8 cellular contexts compared by ENCODE assay signal in the genomic region with DNA sequence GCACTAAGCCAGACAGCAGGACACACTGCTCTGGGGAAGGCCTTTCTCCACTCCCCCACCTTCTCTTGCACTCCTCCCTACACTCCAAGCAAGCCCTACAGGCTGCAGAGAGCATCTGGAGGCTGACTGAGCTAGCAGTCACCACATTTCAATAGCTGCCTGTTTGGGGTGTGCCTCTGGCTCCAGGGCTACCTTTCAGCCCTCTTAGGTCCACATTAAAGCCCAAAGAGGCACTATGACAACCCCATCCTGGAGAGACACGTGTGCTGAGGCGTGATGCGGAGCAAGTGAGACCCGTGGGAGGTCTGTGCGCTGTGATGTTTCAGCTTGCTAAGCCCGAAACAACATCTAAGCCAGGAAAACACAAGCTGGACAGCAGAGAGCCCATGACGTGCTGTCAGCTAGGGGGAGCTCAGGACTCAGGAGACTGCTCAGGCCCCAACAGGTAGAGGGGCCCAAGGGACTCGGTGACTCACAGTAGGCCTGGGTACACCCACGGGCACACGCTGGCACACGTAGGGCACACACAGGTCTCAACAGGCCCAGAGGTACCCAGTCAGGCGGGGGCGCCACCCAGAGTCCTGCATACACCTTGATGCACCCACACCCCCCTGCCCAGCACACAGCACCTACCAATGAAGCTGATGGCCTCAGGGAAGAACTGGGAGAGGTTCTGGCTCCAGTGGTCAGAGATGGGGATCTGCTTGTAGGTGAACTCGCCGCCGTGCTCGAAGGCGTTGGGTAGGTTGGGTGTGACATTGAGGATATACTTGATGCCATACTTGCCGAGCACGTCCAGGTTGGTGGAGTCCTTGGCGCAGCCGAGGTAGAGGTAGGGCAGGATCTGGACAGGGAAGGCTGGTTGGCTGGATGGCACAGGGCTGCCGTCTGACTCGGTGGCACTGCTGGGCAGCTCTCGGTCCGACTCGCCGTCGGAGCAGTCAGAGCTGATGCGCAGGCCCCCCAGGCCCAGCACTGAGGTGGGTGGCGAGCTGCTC. TPM values are rescaled to one million over a fixed set of nuclear protein-coding genes. Genes with fewer than 3 reads are reported as not detected.
DNase-seq lines count a peak whose midpoint lies in the region; ATAC-seq and TF ChIP-seq lines count a peak whose summit lies in the region.

No MANE protein-coding gene starts in this region.

- peak overlapping the region; percentile 91 for H2AK5ac ChIP-seq in IMR-90 (ENCODE audit: low read depth, low read length)

- peak overlapping the region; percentile 55 for H3K23ac ChIP-seq in IMR-90 (ENCODE audit: low read depth, low read length)

- H3K4me3 ChIP-seq in IMR-90 (ENCODE audit: insufficient read depth, low read depth, low read length) (no peak overlapping the region), sigmoid colon (peak overlapping the region in 2 of 4 donors; percentile 66 to 83)

- peak overlapping the region; percentile 86 for H2AK9ac ChIP-seq in IMR-90 (replicated peaks; ENCODE audit: low read depth, low read length, poor library complexity)

- TF ChIP-seq CTCF in IMR-90 (conservative IDR thresholded peaks at IDR 0.05; ENCODE audit: low read depth, low read length): no peak; the same call in 1 of the 2 replicates
- peak; percentile 94 for TF ChIP-seq CTCF in foreskin keratinocyte (conservative IDR thresholded peaks at IDR 0.05)
- TF ChIP-seq CTCF in sigmoid colon (IDR thresholded peaks at IDR 0.05): no peak

- H2BK5ac ChIP-seq in IMR-90 (ENCODE audit: low read depth, low read length, poor library complexity, severe bottlenecking): peak overlapping the region; percentile 64

- H4K5ac ChIP-seq in IMR-90 (ENCODE audit: low read depth, low read length): peak overlapping the region; percentile 38; the same call in 1 of the 2 replicates

- intact Hi-C loops in IMR-90 (cut with micrococcal nuclease) (loop anchor here (1.0 kb wide), 1 partner anchor 49 kb away; no protein-coding TSS in a partner anchor), sigmoid colon (cut with DNase I) (loop anchor here (2.0 kb wide), 1 partner anchor 69 kb away; no protein-coding TSS in a partner anchor)

- peak overlapping the region; percentile 48; the same call in 1 of the 2 replicates for H3K9ac ChIP-seq in IMR-90 (ENCODE audit: low read depth, low read length)

- H3K4me2 ChIP-seq in IMR-90 (ENCODE audit: low read depth, low read length): peak overlapping the region; percentile 60

- no peaks in the 10 kb centered on the region for H3K27me3 ChIP-seq in IMR-90 (ENCODE audit: control insufficient read depth, insufficient read depth, low read length)
- H3K27me3 ChIP-seq in foreskin keratinocyte: no peaks in the 10 kb centered on the region
- no peaks in the 10 kb centered on the region for H3K27me3 ChIP-seq in sigmoid colon

- TF ChIP-seq EP300 in sigmoid colon (IDR thresholded peaks at IDR 0.05): no peak

- H3K18ac ChIP-seq in IMR-90 (ENCODE audit: low read depth, low read length): no peak overlapping the region

- H3K9me3 ChIP-seq in IMR-90 (ENCODE audit: control insufficient read depth, insufficient read depth, low read length): no peaks in the 10 kb centered on the region
- H3K9me3 ChIP-seq in sigmoid colon: no peaks in the 10 kb centered on the region

- H2BK15ac ChIP-seq in IMR-90 (ENCODE audit: low read depth, low read length): peak overlapping the region; percentile 49; the same call in 2 of the 3 replicates

- CTCF ChIA-PET in IMR-90 (lab: Yijun Ruan, JAX): interaction anchor here (0.6 to 4.1 kb wide), 6 partner anchors 12 to 166 kb away, joined by 3 to 28 read pairs (median 4); no protein-coding TSS in a partner anchor

- H4K20me1 ChIP-seq in IMR-90 (ENCODE audit: insufficient read depth, low read length): peaks cover 11% of the 10 kb centered on the region; the same call in 1 of the 2 replicates

- H3K4ac ChIP-seq in IMR-90 (ENCODE audit: low read depth, low read length): peak overlapping the region; percentile 91

- POLR2A ChIA-PET in IMR-90 (lab: Charles Lee; ENCODE audit: unreplicated experiment): no interaction called here

- H2BK20ac ChIP-seq in IMR-90 (ENCODE audit: low read depth, low read length): peak overlapping the region; percentile 47; the same call in 1 of the 2 replicates

- peaks cover 30% of the 10 kb centered on the region for H3K36me3 ChIP-seq in IMR-90 (ENCODE audit: control insufficient read depth, insufficient read depth, low read length)
- H3K36me3 ChIP-seq in sigmoid colon: peaks cover 7 to 44% (median 20%) of the 10 kb centered on the region in 4 donors

- H2AFZ ChIP-seq in IMR-90 (replicated peaks; ENCODE audit: low read length, poor library complexity): peak overlapping the region; percentile 84

- TF ChIP-seq POLR2A in IMR-90 (IDR thresholded peaks at IDR 0.05; ENCODE audit: low read depth, low read length) (no peak), sigmoid colon (IDR thresholded peaks at IDR 0.05) (no peak)

- H4K91ac ChIP-seq in IMR-90 (ENCODE audit: insufficient read depth, low read depth, low read length): peak overlapping the region; percentile 84

- ATAC-seq in IMR-90 (ENCODE audit: low read depth): no peak
- peak; percentile 64 for ATAC-seq in foreskin keratinocyte
- ATAC-seq in HG02840 (IDR thresholded peaks at IDR 0.05; ENCODE audit: low FRiP score, unreplicated experiment): no peak
- no peak for ATAC-seq in GM19023 (IDR thresholded peaks at IDR 0.05; ENCODE audit: unreplicated experiment)

- DNase-seq in ACHN (peak; percentile 10), IMR-90 (peak; percentile 29), foreskin keratinocyte (peak; percentile 93 to 96), sigmoid colon (no peak), NCI-H1092 (lab: John Stamatoyannopoulos, UW) (no peak)
- DNase-seq in activated T-cell treated with anti-CD3 and anti-CD28 coated beads, Interleukin-2, amount 50 U/mL, for 48 hours: peak; percentile 59 to 66

- BruUV-seq in IMR-90 (replicated peaks; lab: Mats Ljungman, UMichigan): no TSS peak

- in situ Hi-C loops in ACHN (cut with HindIII; ENCODE audit: low pct_ligation_motif_present, low pct_unique_long_range_greater_than_20kb, low sequenced_read_pairs): no loop called here
- in situ Hi-C loops in IMR-90 (cut with MboI; ENCODE audit: low sequenced_read_pairs): no loop called here

- peak overlapping the region; percentile 71; the same call in 1 of the 2 replicates for H3K14ac ChIP-seq in IMR-90 (replicated peaks; ENCODE audit: low read depth, low read length)

- H3K4me1 ChIP-seq in IMR-90 (ENCODE audit: control insufficient read depth, insufficient read depth, low read length): peaks cover 27% of the 10 kb centered on the region
- peaks cover 4% of the 10 kb centered on the region for H3K4me1 ChIP-seq in foreskin keratinocyte
- peaks cover 0 to 52% (median 48%) of the 10 kb centered on the region in 4 donors for H3K4me1 ChIP-seq in sigmoid colon

- WGBS in IMR-90 (ENCODE audit: extremely low coverage in 2 of 2, insufficient read length in 1 of 2), 2 experiments: 78% methylated on average over 13 of the region's 31 CpGs; no CpG with 5 or more reads in 1 of the 2 experiments
- WGBS in sigmoid colon, 2 donors: 80 to 85% methylated on average over 31 of the region's 31 CpGs

- H2BK120ac ChIP-seq in IMR-90 (ENCODE audit: low read depth, low read length): peak overlapping the region; percentile 52

- peaks cover 6 to 70% of the 10 kb centered on the region in 2 experiments; a peak in 3 of 4 replicates for H3K79me1 ChIP-seq in IMR-90 (ENCODE audit: low read depth in 1 of 2, low read length in 2 of 2)

- peak overlapping the region; percentile 70 for H3K27ac ChIP-seq in IMR-90 (ENCODE audit: insufficient read depth, low read length)
- peak overlapping the region; percentile 90 for H3K27ac ChIP-seq in foreskin keratinocyte
- H3K27ac ChIP-seq in sigmoid colon: peak overlapping the region; percentile 83 to 94 (median 88)

- TF ChIP-seq RAD21 in IMR-90 (IDR thresholded peaks at IDR 0.05; ENCODE audit: low read length): peak; percentile 31; the same call in 1 of the 2 replicates

- peak overlapping the region in 1 of 2 experiments; percentile 70; a peak in 3 of 4 replicates for H4K8ac ChIP-seq in IMR-90 (ENCODE audit: low read depth in 2 of 2, low read length in 2 of 2)

- dilution Hi-C loops in IMR-90 (cut with HindIII; ENCODE audit: low sequenced_read_pairs, unreplicated experiment): no loop called here

- H3K9me1 ChIP-seq in IMR-90 (ENCODE audit: insufficient read depth, low read length): peaks cover 14% of the 10 kb centered on the region; the same call in 1 of the 2 replicates

- H3K56ac ChIP-seq in IMR-90 (ENCODE audit: extremely low read depth, insufficient read depth, low read length): 0 out of 2 replicates have a peak overlapping the region, but pooled peaks have one; percentile 12

TF ChIP-seq in IMR-90, 13 proteins besides CTCF, POLR2A, EP300 and RAD21 (continues in another document):
- TF ChIP-seq CEBPB (IDR thresholded peaks at IDR 0.05; ENCODE audit: low read depth, low read length) (no peak), FOS (IDR thresholded peaks at IDR 0.05; ENCODE audit: low read depth, low read length) (no peak), MAZ (IDR thresholded peaks at IDR 0.05; ENCODE audit: borderline replicate concordance, low read depth, low read length) (no peak), SMC3 (IDR thresholded peaks at IDR 0.05; ENCODE audit: low read depth, low read length) (no peak; the same call in 1 of the 2 replicates), NFE2L2 (IDR thresholded peaks at IDR 0.05; ENCODE audit: low read depth, low read length) (no peak), RCOR1 (IDR thresholded peaks at IDR 0.05; ENCODE audit: insufficient replicate concordance, low read length) (no peak), BHLHE40 (IDR thresholded peaks at IDR 0.05; ENCODE audit: low read depth, low read length) (no peak), CHD1 (IDR thresholded peaks at IDR 0.05; ENCODE audit: low read depth, low read length) (no peak), MAFK (IDR thresholded peaks at IDR 0.05; ENCODE audit: low read depth, low read length) (no peak)

RNA-seq across cellular contexts. Expression of a gene that starts 2.8 kb away (rescaled TPM):
- total RNA-seq in IMR-90 (2012; rRNA removed) (9.3 and 9.7 TPM in 2 replicates), foreskin keratinocyte (119 and 131 TPM in 2 replicates), sigmoid colon (1 to 10 TPM; 6.3 to 7.5 (median 7.0) TPM)
- polyA plus RNA-seq in IMR-90 (2012; rRNA removed) (24.0 and 27.8 TPM in 2 replicates), foreskin keratinocyte (107 and 117 TPM in 2 replicates), sigmoid colon (1 to 10 TPM; 3.0 to 7.6 (median 4.2) TPM)
- polyA plus RNA-seq in IMR-90 (2012; cell fraction: cytosol; rRNA removed): 10.9 and 26.7 TPM in 2 replicates
- 8.9 and 16.8 TPM in 2 replicates for polyA plus RNA-seq in IMR-90 (2012; cell fraction: nucleus; rRNA removed; ENCODE audit: low replicate concordance)

RNA-seq across cellular contexts. Expression of a gene that starts 57.9 kb away (rescaled TPM):
- total RNA-seq in IMR-90 (2012; rRNA removed) (1,798 and 2,081 TPM in 2 replicates), foreskin keratinocyte (1,319 and 1,629 TPM in 2 replicates), sigmoid colon (1,000 to 10,000 TPM; 1,247 to 2,632 (median 2,024) TPM)
- polyA plus RNA-seq in IMR-90 (2012; rRNA removed) (2,126 and 2,187 TPM in 2 replicates), foreskin keratinocyte (2,404 and 2,789 TPM in 2 replicates), sigmoid colon (1,000 to 10,000 TPM; 1,880 to 2,993 (median 2,094) TPM)
- polyA plus RNA-seq in IMR-90 (2012; cell fraction: cytosol; rRNA removed): 1,284 and 2,643 TPM in 2 replicates
- polyA plus RNA-seq in IMR-90 (2012; cell fraction: nucleus; rRNA removed; ENCODE audit: low replicate concordance): 510 and 968 TPM in 2 replicates

Comparison
In these comparisons a context has a peak if more than half of its experiments do, and no peak if none do; other contexts are left out.
1. DNase-seq: peak in ACHN (single experiment), IMR-90 (single experiment), activated T-cell treated with anti-CD3 and anti-CD28 coated beads, Interleukin-2, amount 50 U/mL, for 48 hours (2 of 2) and foreskin keratinocyte (2 of 2); none in sigmoid colon (single experiment) and NCI-H1092 (single experiment).
2. RNA of a gene that starts 2.8 kb away (total RNA-seq): 119 to 131 TPM in foreskin keratinocyte; 9.3 to 9.7 TPM in IMR-90 and 6.3 to 7.5 TPM in sigmoid colon; every median in the first group is over 10 times any median in the second.
3. Peak in every context shown above with its lines, with median percentiles within 50 percentile points of each other: H3K27ac ChIP-seq.